Comparison of ENCODE assay signal across 11 cellular contexts in the genomic region with DNA sequence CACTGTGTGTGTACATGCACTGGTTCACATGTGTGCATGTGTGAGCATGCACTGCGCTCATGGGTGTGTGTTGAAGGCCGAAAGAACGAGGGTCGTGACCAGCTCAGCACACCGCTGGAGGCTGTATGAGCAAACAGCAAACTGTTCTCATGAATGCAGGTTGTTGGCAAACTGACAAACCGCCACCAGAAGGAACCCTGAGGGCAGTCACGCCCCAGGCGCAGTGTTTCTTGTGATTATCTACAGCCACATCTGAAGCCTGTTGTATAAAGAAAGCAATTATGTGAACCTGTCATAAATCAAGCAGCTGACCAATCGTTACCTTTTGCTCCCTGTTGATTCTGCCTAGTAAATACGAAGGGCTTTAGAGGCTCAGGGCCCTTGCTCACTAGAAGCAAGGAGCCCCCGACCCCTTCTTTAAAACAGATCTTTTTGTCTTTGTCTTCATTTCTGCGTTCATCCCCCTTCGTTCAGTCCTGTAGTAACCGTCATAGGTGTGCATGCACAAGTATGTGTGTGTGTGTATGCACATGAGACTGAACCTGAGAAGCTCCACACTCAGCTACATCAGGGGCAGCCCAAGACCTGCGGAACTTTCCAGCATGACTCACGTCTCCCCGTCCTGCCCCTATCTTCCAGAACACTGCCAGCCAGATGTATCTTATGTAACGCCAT. TPM values are rescaled to one million over a fixed set of nuclear protein-coding genes. Genes with fewer than 3 reads are reported as not detected.
DNase-seq lines count a peak whose midpoint lies in the region; ATAC-seq, FAIRE-seq and TF ChIP-seq lines count a peak whose summit lies in the region.
"Had no signal": no experiment of that assay in that cellular context is flagged by ENCODE, and none has a peak within 500 bp of the region (broad histone marks: within the 10 kb centered on the region; RNA-seq: fewer than 3 reads in every experiment).

No MANE protein-coding gene starts in this region.

- intact Hi-C loops in esophagus squamous epithelium (cut with DNase I) = no loop called here

- TF ChIP-seq CTCF in BJ (IDR thresholded peaks at IDR 0.05; ENCODE audit: insufficient read depth, low read depth, low read length) = no peak
- TF ChIP-seq CTCF in HFF-Myc (IDR thresholded peaks at IDR 0.05; ENCODE audit: low read depth, low read length, missing control alignments) = no peak
- no peak for TF ChIP-seq CTCF in esophagus squamous epithelium (IDR thresholded peaks at IDR 0.05)

- peak; percentile 73 for DNase-seq in BJ (ENCODE audit: low read depth)
- DNase-seq in HFF-Myc (ENCODE audit: extremely low read depth, low read depth) = peak; percentile 68
- peak; percentile 68 for DNase-seq in RCC 7860 (ENCODE audit: low spot score)
- no peak for DNase-seq in esophagus squamous epithelium (lab: John Stamatoyannopoulos, UW)
- DNase-seq in GM19238 (ENCODE audit: insufficient read length, low spot score) = no peak
- no peak for DNase-seq in AG08396 (ENCODE audit: low spot score)
- DNase-seq: central memory CD4-positive, alpha-beta T cell had no signal

- no peak for TF ChIP-seq POLR2A in esophagus squamous epithelium (IDR thresholded peaks at IDR 0.05)

- peak; percentile 75 for FAIRE-seq in RCC 7860 (lab: Jason Lieb, UNC)

- no peak overlapping the region for H3K4me3 ChIP-seq in BJ (ENCODE audit: low read depth, low read length)
- no peak overlapping the region for H3K4me3 ChIP-seq in HFF-Myc (replicated peaks; ENCODE audit: low read depth, low read length)
- H3K4me3 ChIP-seq in esophagus squamous epithelium = no peak overlapping the region

- CTCF ChIA-PET in BJ (lab: Yijun Ruan, JAX) = interaction anchor here (1.0 to 9.3 kb wide), 3 partner anchors 12 to 331 kb away, joined by 3 to 131 read pairs (median 3); no protein-coding TSS in a partner anchor

- H3K36me3 ChIP-seq in BJ (ENCODE audit: control insufficient read depth, insufficient read depth, low read length) (no peaks in the 10 kb centered on the region), esophagus squamous epithelium (no peaks in the 10 kb centered on the region)

- POLR2A ChIA-PET in BJ (lab: Charles Lee) = no interaction called here

- H3K27me3 ChIP-seq in BJ (ENCODE audit: control insufficient read depth, insufficient read depth, low read length) = peaks cover 4% of the 10 kb centered on the region
- peaks cover 0 to 74% (median 0%) of the 10 kb centered on the region in 4 donors for H3K27me3 ChIP-seq in esophagus squamous epithelium

- no peak for ATAC-seq in HG03097 (IDR thresholded peaks at IDR 0.05; ENCODE audit: low FRiP score, unreplicated experiment)
- no peak for ATAC-seq in GM19463 (IDR thresholded peaks at IDR 0.05; ENCODE audit: unreplicated experiment)
- ATAC-seq: stimulated activated effector memory CD8-positive, alpha-beta T cell treated with anti-CD3 and anti-CD28 coated beads, Interleukin-12 subunit alpha, Interleukin-12 subunit beta, amount 100 ng/mL, for 72 hours had no signal

- H3K9me3 ChIP-seq in esophagus squamous epithelium = no peaks in the 10 kb centered on the region

- peaks cover 0 to 59% (median 7%) of the 10 kb centered on the region in 3 donors for H3K4me1 ChIP-seq in esophagus squamous epithelium

- 12 to 43% methylated on average over 15 to 17 of the region's 18 CpGs for WGBS in esophagus squamous epithelium, 2 donors

- peak overlapping the region; percentile 62 to 79 (median 69) for H3K27ac ChIP-seq in esophagus squamous epithelium

RNA-seq across cellular contexts. Expression of gene RIPK4, which starts 16.8 kb away (rescaled TPM):
- polyA plus RNA-seq in BJ (2011; rRNA removed) = 0.13 and 0.37 TPM in 2 replicates
- 0.24 and 1.1 TPM in 2 replicates for polyA minus RNA-seq in BJ (2011; rRNA and poly(A)+ RNA removed)
- total RNA-seq in esophagus squamous epithelium = 10 to 100 TPM; 41.1 to 93.5 (median 68.8) TPM
- total RNA-seq: T-helper 1 cell treated with Interleukin-12 subunit alpha and Interleukin-12 subunit beta and Interleukin-4 antibody, amounts not matched to agents 30 ng/mL and 1 ng/mL, for 36 hours had no signal

Comparison
In these comparisons a context has a peak if more than half of its experiments do, and no peak if none do; other contexts are left out.
1. DNase-seq: peak in BJ (single experiment), HFF-Myc (single experiment) and RCC 7860 (single experiment); none in esophagus squamous epithelium (single experiment), GM19238 (single experiment) and AG08396 (single experiment).